11 cellular contexts compared by ENCODE assay signal in the genomic region with DNA sequence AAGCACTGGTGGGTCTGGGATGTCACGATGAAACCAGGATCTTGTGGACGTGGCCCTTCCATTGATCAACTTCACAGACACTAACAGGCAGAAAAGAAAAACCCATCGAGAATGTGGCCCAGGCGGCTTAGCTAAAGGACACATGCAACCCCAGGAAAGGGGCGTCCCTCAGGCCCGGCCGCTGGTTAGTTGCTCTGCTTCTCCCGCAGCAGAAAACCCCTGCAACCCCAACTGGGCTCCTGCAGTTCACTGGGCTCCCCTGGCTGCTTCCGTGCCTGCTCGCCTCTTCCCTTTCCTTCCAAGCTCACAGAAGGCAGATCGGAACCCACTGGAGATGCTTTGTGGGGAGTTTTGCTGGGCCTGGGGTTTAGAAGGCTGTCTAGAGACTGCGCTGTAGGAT. TPM values are rescaled to one million over a fixed set of nuclear protein-coding genes. Genes with fewer than 3 reads are reported as not detected.
DNase-seq lines count a peak whose midpoint lies in the region; ATAC-seq and TF ChIP-seq lines count a peak whose summit lies in the region.
"Had no signal": no experiment of that assay in that cellular context is flagged by ENCODE, and none has a peak within 500 bp of the region (broad histone marks: within the 10 kb centered on the region; RNA-seq: fewer than 3 reads in every experiment).

No MANE protein-coding gene starts in this region.

- POLR2A ChIA-PET in CD8-positive, alpha-beta memory T cell (lab: Charles Lee), result no interaction called here

- peak overlapping the region; percentile 98 for H3K4me2 ChIP-seq in hepatocyte

- H4K20me1 ChIP-seq in hepatocyte (ENCODE audit: insufficient read depth, poor library complexity, severe bottlenecking), result no peaks in the 10 kb centered on the region

- H3K9me2 ChIP-seq in hepatocyte (replicated peaks; ENCODE audit: insufficient read depth), result no peaks in the 10 kb centered on the region

- no peak for DNase-seq in CD8-positive, alpha-beta memory T cell
- DNase-seq in LNCaP clone FGC (ENCODE audit: low read depth) (no peak), hepatocyte (ENCODE audit: low spot score) (no peak), progenitor cell of endocrine pancreas (ENCODE audit: low spot score, unreplicated experiment) (no peak), NCI-H2171 (lab: John Stamatoyannopoulos, UW) (no peak), GM13976 (ENCODE audit: low spot score) (no peak)

- no peaks in the 10 kb centered on the region for H3K36me3 ChIP-seq in CD8-positive, alpha-beta memory T cell (ENCODE audit: insufficient read depth, low read length)
- no peaks in the 10 kb centered on the region for H3K36me3 ChIP-seq in hepatocyte (replicated peaks; ENCODE audit: insufficient read depth, low read depth)
- H3K36me3 ChIP-seq: BLaER1 treated with 17β-estradiol and CSF1 and Interleukin-3, amounts not matched to agents 10 nM and 100 nM; cardiac muscle cell had no signal

- no peak overlapping the region for H2AFZ ChIP-seq in hepatocyte

- H3K79me2 ChIP-seq in hepatocyte, result no peaks in the 10 kb centered on the region

- H3K9me3 ChIP-seq in CD8-positive, alpha-beta memory T cell (ENCODE audit: low read length), result no peaks in the 10 kb centered on the region
- H3K9me3 ChIP-seq in hepatocyte (ENCODE audit: low read depth), result no peaks in the 10 kb centered on the region

- 70% methylated on average over 12 of the region's 12 CpGs for WGBS in hepatocyte (ENCODE audit: low lambda C conversion rate, missing lambda C conversion rate)

- peak overlapping the region in 5 of 7 donors; percentile 54 to 87 (median 59) for H3K4me3 Mint-ChIP-seq in CD8-positive, alpha-beta memory T cell
- H3K4me3 Mint-ChIP-seq in progenitor cell of endocrine pancreas (ENCODE audit: low read depth), result peak overlapping the region; percentile 78

- in situ Hi-C loops in GM13976 (cut with MboI; ENCODE audit: low sequenced_read_pairs, unreplicated experiment), result no loop called here

- no peak overlapping the region for H3K27ac Mint-ChIP-seq in CD8-positive, alpha-beta memory T cell
- no peak overlapping the region for H3K27ac Mint-ChIP-seq in progenitor cell of endocrine pancreas

- H3K4me1 Mint-ChIP-seq in CD8-positive, alpha-beta memory T cell, result peaks cover 6 to 16% (median 6%) of the 10 kb centered on the region in 3 donors
- peaks cover 1% of the 10 kb centered on the region for H3K4me1 Mint-ChIP-seq in progenitor cell of endocrine pancreas (ENCODE audit: low read depth)

- peaks cover 0 to 8% (median 7%) of the 10 kb centered on the region in 5 donors for H3K9me3 Mint-ChIP-seq in CD8-positive, alpha-beta memory T cell
- peaks cover 13% of the 10 kb centered on the region for H3K9me3 Mint-ChIP-seq in progenitor cell of endocrine pancreas (ENCODE audit: low read depth)

- H3K36me3 Mint-ChIP-seq in CD8-positive, alpha-beta memory T cell, result peaks cover 0 to 14% (median 5%) of the 10 kb centered on the region in 3 donors
- H3K36me3 Mint-ChIP-seq in progenitor cell of endocrine pancreas (ENCODE audit: insufficient read depth), result peaks cover 7% of the 10 kb centered on the region

- ATAC-seq in HG03378 (IDR thresholded peaks at IDR 0.05; ENCODE audit: unreplicated experiment) (no peak), GM18517 (IDR thresholded peaks at IDR 0.05; ENCODE audit: unreplicated experiment) (no peak)
- ATAC-seq: K562 had no signal

- no peak overlapping the region for H3K27ac ChIP-seq in CD8-positive, alpha-beta memory T cell (ENCODE audit: low read depth, low read length)
- H3K27ac ChIP-seq in hepatocyte, result no peak overlapping the region
- H3K27ac ChIP-seq: BLaER1 treated with 17β-estradiol and CSF1 and Interleukin-3, amounts not matched to agents 10 nM and 100 nM; cardiac muscle cell had no signal

- no peak for TF ChIP-seq CTCF in LNCaP clone FGC (IDR thresholded peaks at IDR 0.05; ENCODE audit: control insufficient read depth, extremely low read depth, insufficient read depth)
- no peak for TF ChIP-seq CTCF in hepatocyte (IDR thresholded peaks at IDR 0.05; ENCODE audit: poor library complexity)
- no peak for TF ChIP-seq CTCF in progenitor cell of endocrine pancreas (IDR thresholded peaks at IDR 0.05; ENCODE audit: unreplicated experiment)
- TF ChIP-seq CTCF in GM13976 (IDR thresholded peaks at IDR 0.05; ENCODE audit: borderline replicate concordance, control extremely low read depth, extremely low read depth, insufficient read depth, missing control alignments), result no peak

- peaks cover 4% of the 10 kb centered on the region for H3K4me1 ChIP-seq in CD8-positive, alpha-beta memory T cell (ENCODE audit: insufficient read depth, low read length)
- H3K4me1 ChIP-seq in hepatocyte (ENCODE audit: insufficient read depth), result peaks cover 8% of the 10 kb centered on the region

- peaks cover 21% of the 10 kb centered on the region for H3K27me3 ChIP-seq in CD8-positive, alpha-beta memory T cell (ENCODE audit: insufficient read depth, low read length, poor library complexity, severe bottlenecking)
- peaks cover 43% of the 10 kb centered on the region for H3K27me3 ChIP-seq in hepatocyte

- peaks cover 31 to 63% of the 10 kb centered on the region in 2 donors for H3K27me3 Mint-ChIP-seq in CD8-positive, alpha-beta memory T cell
- peaks cover 64% of the 10 kb centered on the region for H3K27me3 Mint-ChIP-seq in progenitor cell of endocrine pancreas

- no peak overlapping the region for H3K4me3 ChIP-seq in CD8-positive, alpha-beta memory T cell (ENCODE audit: low read length)
- H3K4me3 ChIP-seq in LNCaP clone FGC (ENCODE audit: low read depth, low read length) (peak overlapping the region; percentile 54; the same call in 1 of the 2 replicates), hepatocyte (peak overlapping the region; percentile 57)
- H3K4me3 ChIP-seq: K562 had no signal

- CTCF ChIA-PET in CD8-positive, alpha-beta memory T cell (lab: Charles Lee), result interaction anchor here (3.5 kb wide), 1 partner anchor 19 kb away, joined by 14 read pairs; no protein-coding TSS in a partner anchor

RNA-seq across cellular contexts. Expression of a gene that starts 1.1 kb away (rescaled TPM):
- not detected for total RNA-seq in CD8-positive, alpha-beta memory T cell
- polyA plus RNA-seq in CD8-positive, alpha-beta memory T cell, result not detected
- total RNA-seq in hepatocyte (2.1 and 2.4 TPM in 2 replicates), progenitor cell of endocrine pancreas (1.9 and 2.3 TPM in 2 replicates)
- 1.1 and 2.6 TPM in 2 replicates for polyA plus RNA-seq in hepatocyte
